In the genomic region with DNA sequence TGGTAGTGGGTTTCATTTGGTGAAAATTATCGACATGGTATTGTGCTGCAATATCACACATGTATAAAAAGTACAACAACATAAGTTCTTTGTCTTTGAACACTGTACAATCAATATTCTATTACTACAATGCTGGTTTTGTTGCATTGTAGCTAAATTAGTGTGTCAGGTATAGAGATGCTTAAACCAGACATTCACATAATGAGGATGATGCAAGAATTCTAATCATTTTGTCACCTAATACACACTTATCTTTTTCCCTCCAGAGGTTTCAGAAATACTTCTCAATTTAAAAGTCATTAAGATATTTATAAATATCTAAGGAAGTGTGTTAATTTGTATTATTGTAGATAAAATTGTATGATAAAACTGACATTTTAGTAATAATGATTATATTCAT, we compare ENCODE assay signal across 2 cellular contexts.
TF ChIP-seq lines count a peak whose summit lies in the region.

No MANE protein-coding gene starts in this region.

TF ChIP-seq in K562, 482 proteins besides CTCF, POLR2A, EP300 and RAD21 (continued from another document):
- TF ChIP-seq, protein P1, sequence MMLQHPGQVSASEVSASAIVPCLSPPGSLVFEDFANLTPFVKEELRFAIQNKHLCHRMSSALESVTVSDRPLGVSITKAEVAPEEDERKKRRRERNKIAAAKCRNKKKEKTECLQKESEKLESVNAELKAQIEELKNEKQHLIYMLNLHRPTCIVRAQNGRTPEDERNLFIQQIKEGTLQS (IDR thresholded peaks at IDR 0.05): peak; percentile 89
- TF ChIP-seq, protein P1 (CRISPR knock-in tag; conservative IDR thresholded peaks at IDR 0.05): no peak
- TF ChIP-seq ATF7 (IDR thresholded peaks at IDR 0.05): 0 out of 2 replicates have a peak, but pooled peaks have one; percentile 20
- peak; percentile 36; the same call in 1 of the 2 replicates for TF ChIP-seq CEBPG (CRISPR knock-in tag; IDR thresholded peaks at IDR 0.05)
- TF ChIP-seq CEBPG (tag; conservative IDR thresholded peaks at IDR 0.05 in 1 of 2, IDR thresholded peaks at IDR 0.05 in 1 of 2): peak; percentile 69 to 85
- peak; percentile 80 to 82 for TF ChIP-seq TRIM24 (IDR thresholded peaks at IDR 0.05)
- TF ChIP-seq, protein P2, sequence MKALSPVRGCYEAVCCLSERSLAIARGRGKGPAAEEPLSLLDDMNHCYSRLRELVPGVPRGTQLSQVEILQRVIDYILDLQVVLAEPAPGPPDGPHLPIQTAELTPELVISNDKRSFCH (CRISPR knock-in tag; IDR thresholded peaks at IDR 0.05): no peak
- TF ChIP-seq, protein P2 (tag; IDR thresholded peaks at IDR 0.05): no peak

TF ChIP-seq in SK-N-SH treated with all-trans-retinoic acid at 6 μM for 48 hours, 23 proteins besides CTCF, POLR2A, EP300 and RAD21 (continued from another document):
- TF ChIP-seq, protein P3, sequence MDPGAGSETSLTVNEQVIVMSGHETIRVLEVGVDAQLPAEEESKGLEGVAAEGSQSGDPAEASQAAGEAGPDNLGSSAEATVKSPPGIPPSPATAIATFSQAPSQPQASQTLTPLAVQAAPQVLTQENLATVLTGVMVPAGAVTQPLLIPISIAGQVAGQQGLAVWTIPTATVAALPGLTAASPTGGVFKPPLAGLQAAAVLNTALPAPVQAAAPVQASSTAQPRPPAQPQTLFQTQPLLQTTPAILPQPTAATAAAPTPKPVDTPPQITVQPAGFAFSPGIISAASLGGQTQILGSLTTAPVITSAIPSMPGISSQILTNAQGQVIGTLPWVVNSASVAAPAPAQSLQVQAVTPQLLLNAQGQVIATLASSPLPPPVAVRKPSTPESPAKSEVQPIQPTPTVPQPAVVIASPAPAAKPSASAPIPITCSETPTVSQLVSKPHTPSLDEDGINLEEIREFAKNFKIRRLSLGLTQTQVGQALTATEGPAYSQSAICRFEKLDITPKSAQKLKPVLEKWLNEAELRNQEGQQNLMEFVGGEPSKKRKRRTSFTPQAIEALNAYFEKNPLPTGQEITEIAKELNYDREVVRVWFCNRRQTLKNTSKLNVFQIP (CRISPR knock-in tag; IDR thresholded peaks at IDR 0.05; ENCODE audit: borderline replicate concordance, low read depth): no peak
- TF ChIP-seq GLIS3 (CRISPR knock-in tag; IDR thresholded peaks at IDR 0.05): no peak
